In the genomic region with DNA sequence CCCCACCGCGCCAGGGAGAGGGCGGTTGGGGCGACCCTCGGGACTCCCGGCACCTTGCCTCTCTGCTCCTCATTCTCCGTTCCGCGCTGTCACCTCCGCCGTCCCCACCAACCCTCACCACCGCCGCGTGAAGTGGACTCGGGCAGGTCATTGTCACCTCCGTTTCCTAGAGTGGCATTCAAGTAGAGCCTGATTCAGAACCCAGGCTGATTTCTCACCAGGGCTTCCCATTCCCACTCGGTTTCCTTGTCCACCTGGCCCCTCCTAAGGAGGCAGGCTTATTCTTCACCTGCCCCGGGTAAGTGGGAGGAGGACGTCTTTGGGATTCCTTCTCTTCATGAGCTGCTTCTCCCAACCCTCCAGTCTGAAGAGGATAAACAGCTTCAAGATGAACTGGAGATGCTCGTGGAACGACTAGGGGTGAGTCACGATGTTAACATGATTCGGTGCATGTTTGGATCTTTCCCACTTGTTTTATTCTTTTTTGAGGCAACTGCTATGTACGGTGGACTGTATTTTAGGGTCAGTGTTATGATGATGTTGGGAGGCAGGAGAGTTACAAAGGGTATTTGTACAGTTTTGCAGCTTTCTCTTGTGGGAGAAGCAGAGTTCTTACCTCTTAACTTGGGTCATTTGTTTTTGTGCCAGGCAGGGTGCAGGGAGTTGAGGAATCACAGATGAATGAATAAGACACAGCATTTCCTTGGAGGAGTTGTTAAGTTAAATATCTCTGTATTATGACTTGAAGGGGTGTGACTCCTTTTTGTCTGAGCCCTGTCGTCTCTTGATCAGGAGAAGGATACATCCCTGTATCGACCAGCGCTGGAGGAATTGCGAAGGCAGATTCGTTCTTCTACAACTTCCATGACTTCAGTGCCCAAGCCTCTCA, we compare ENCODE assay signal across 9 cellular contexts. TPM values are rescaled to one million over a fixed set of nuclear protein-coding genes. Genes with fewer than 3 reads are reported as not detected.
DNase-seq lines count a peak whose midpoint lies in the region; ATAC-seq, FAIRE-seq and TF ChIP-seq lines count a peak whose summit lies in the region.
"Had no signal": no experiment of that assay in that cellular context is flagged by ENCODE, and none has a peak within 500 bp of the region (broad histone marks: within the 10 kb centered on the region; RNA-seq: fewer than 3 reads in every experiment).

No MANE protein-coding gene starts in this region.

- no peak for FAIRE-seq in RCC 7860 (lab: Jason Lieb, UNC)

- H3K27me3 ChIP-seq in endodermal cell (ENCODE audit: control insufficient read depth, insufficient read depth, low read length, poor library complexity, severe bottlenecking) (peaks cover 3% of the 10 kb centered on the region), neutrophil (peaks cover 12% of the 10 kb centered on the region)

- no peak for TF ChIP-seq CTCF in endodermal cell (conservative IDR thresholded peaks at IDR 0.05)
- no peak for TF ChIP-seq CTCF in neutrophil (IDR thresholded peaks at IDR 0.05)

- peak overlapping the region; percentile 80 for H3K9ac ChIP-seq in endodermal cell (ENCODE audit: extremely low read depth, low read length, poor library complexity, severe bottlenecking)

- H3K4me3 Mint-ChIP-seq in endodermal cell = peak overlapping the region; percentile 98

- peak overlapping the region; percentile 88 for H3K27ac Mint-ChIP-seq in endodermal cell

- H3K27me3 Mint-ChIP-seq in endodermal cell (ENCODE audit: insufficient read depth) = peaks cover 2% of the 10 kb centered on the region

- H3K4me3 ChIP-seq in endodermal cell (ENCODE audit: low read length) (peak overlapping the region; percentile 96), neutrophil (ENCODE audit: low read depth in 1 of 2, low read length in 1 of 2) (peak overlapping the region; percentile 85 to 94)

- H3K4me1 ChIP-seq in endodermal cell (ENCODE audit: control insufficient read depth, insufficient read depth, low read length) (no peaks in the 10 kb centered on the region), neutrophil (ENCODE audit: control insufficient read depth in 1 of 2, insufficient read depth in 1 of 2, low read depth in 1 of 2, low read length in 1 of 2) (peaks cover 18% of the 10 kb centered on the region in 2 experiments)

- H3K36me3 ChIP-seq in endodermal cell (ENCODE audit: control insufficient read depth, insufficient read depth, low read length) (peaks cover 48% of the 10 kb centered on the region), neutrophil (peaks cover 43% of the 10 kb centered on the region)

- DNase-seq in DMS53 (lab: John Stamatoyannopoulos, UW) (peak; percentile 55), DMS53 treated with DMSO at 0.1 percent for 48 hours (lab: John Stamatoyannopoulos, UW; ENCODE audit: unreplicated experiment) (no peak), RCC 7860 (ENCODE audit: low spot score) (peak; percentile 15), endodermal cell (no peak), D341Med (ENCODE audit: low spot score) (no peak), NCI-H2107 (lab: John Stamatoyannopoulos, UW) (no peak)

- H3K9me3 Mint-ChIP-seq in endodermal cell = no peaks in the 10 kb centered on the region

- H3K27ac ChIP-seq in endodermal cell (ENCODE audit: low read depth, low read length) (peak overlapping the region; percentile 34), neutrophil (peak overlapping the region; percentile 84)

- H3K4me1 Mint-ChIP-seq in endodermal cell = peaks cover 12% of the 10 kb centered on the region

- peaks cover 51% of the 10 kb centered on the region for H3K36me3 Mint-ChIP-seq in endodermal cell (ENCODE audit: low read depth)

- 17 to 22% methylated on average over 18 to 29 of the region's 29 CpGs for WGBS in endodermal cell (ENCODE audit: insufficient coverage in 1 of 2, insufficient read length in 1 of 2), 2 experiments

- ATAC-seq in GM21786 (IDR thresholded peaks at IDR 0.05; ENCODE audit: unreplicated experiment) = no peak

- H3K9me3 ChIP-seq in endodermal cell (ENCODE audit: control insufficient read depth, low read length) = no peaks in the 10 kb centered on the region
- no peaks in the 10 kb centered on the region for H3K9me3 ChIP-seq in neutrophil

RNA-seq across cellular contexts. Expression of gene PSMD2, which starts 0.7 kb away (rescaled TPM):
- total RNA-seq in endodermal cell = 100 to 1,000 TPM; 332 TPM
- polyA plus RNA-seq in endodermal cell (2013, experiment 1 of 2) = 318 TPM
- polyA plus RNA-seq in endodermal cell (2013, experiment 2 of 2) = 281 TPM

RNA-seq across cellular contexts. Expression of gene EIF4G1, which starts 14.7 kb away (rescaled TPM):
- total RNA-seq in endodermal cell = 100 to 1,000 TPM; 408 to 475 TPM
- polyA plus RNA-seq in endodermal cell (2013, experiment 1 of 2) = 196 TPM
- polyA plus RNA-seq in endodermal cell (2013, experiment 2 of 2) = 206 TPM

RNA-seq across cellular contexts. Expression of gene ECE2, which starts 23.9 kb away (rescaled TPM):
- total RNA-seq in endodermal cell = not detected
- polyA plus RNA-seq in endodermal cell (2013, experiment 1 of 2) = not detected
- not detected for polyA plus RNA-seq in endodermal cell (2013, experiment 2 of 2)
- total RNA-seq: dermis microvascular lymphatic vessel endothelial cell had no signal

RNA-seq across cellular contexts. Expression of gene FAM131A, which starts 37.7 kb away (rescaled TPM):
- 10 to 100 TPM; 18.3 to 24.1 TPM for total RNA-seq in endodermal cell
- 28.0 TPM for polyA plus RNA-seq in endodermal cell (2013, experiment 1 of 2)
- polyA plus RNA-seq in endodermal cell (2013, experiment 2 of 2) = 25.5 TPM

RNA-seq across cellular contexts. Expression of gene CAMK2N2, which starts 38.4 kb away (rescaled TPM):
- total RNA-seq in endodermal cell = 1 to 10 TPM in 1 of 2 donors, under 1 TPM in 1; 0.33 to 1.8 TPM
- 4.8 TPM for polyA plus RNA-seq in endodermal cell (2013, experiment 1 of 2)
- polyA plus RNA-seq in endodermal cell (2013, experiment 2 of 2) = 3.8 TPM
- total RNA-seq: dermis microvascular lymphatic vessel endothelial cell had no signal

Comparison
In these comparisons a context has a peak if more than half of its experiments do, and no peak if none do; other contexts are left out.
1. DNase-seq: peak in DMS53 (single experiment) and RCC 7860 (single experiment); none in DMS53 treated with DMSO at 0.1 percent for 48 hours (single experiment), endodermal cell (single experiment), D341Med (single experiment) and NCI-H2107 (single experiment).